In genomic region chr1:91402023-91402422, GRCh38 we compare ENCODE assay signal across 9 cellular contexts. TPM values are rescaled to one million over a fixed set of nuclear protein-coding genes. Genes with fewer than 3 reads are reported as not detected.
DNase-seq lines count a peak whose midpoint lies in the region; ATAC-seq and TF ChIP-seq lines count a peak whose summit lies in the region.
"Had no signal": no experiment of that assay in that cellular context is flagged by ENCODE, and none has a peak within 500 bp of the region (broad histone marks: within the 10 kb centered on the region; RNA-seq: fewer than 3 reads in every experiment).

No MANE protein-coding gene starts in this region.

- H3K23ac ChIP-seq in H9 (ENCODE audit: insufficient read length, low read depth, low read length) = no peak overlapping the region

- ATAC-seq in foreskin keratinocyte = no peak
- no peak for ATAC-seq in GM18502 (IDR thresholded peaks at IDR 0.05; ENCODE audit: poor library complexity, unreplicated experiment)
- no peak for ATAC-seq in HG03571 (IDR thresholded peaks at IDR 0.05; ENCODE audit: unreplicated experiment)
- no peak for ATAC-seq in HG02973 (IDR thresholded peaks at IDR 0.05; ENCODE audit: unreplicated experiment)

- no peak overlapping the region for H4K8ac ChIP-seq in H9 (replicated peaks; ENCODE audit: insufficient read length, low read depth, low read length)

- no peaks in the 10 kb centered on the region for H3K36me3 ChIP-seq in OCI-LY7 (ENCODE audit: insufficient read depth, low read length)

- H3K23me2 ChIP-seq in H9 (ENCODE audit: insufficient read length, low read depth, low read length, poor library complexity, severe bottlenecking) = no peaks in the 10 kb centered on the region

- CTCF ChIA-PET in OCI-LY7 (lab: Charles Lee; ENCODE audit: unreplicated experiment) = no interaction called here

- H3K9me3 ChIP-seq in H9 (ENCODE audit: control insufficient read depth, low read depth, low read length) (no peaks in the 10 kb centered on the region), OCI-LY7 (ENCODE audit: low read length) (no peaks in the 10 kb centered on the region)

- H2AFZ ChIP-seq in H9 (ENCODE audit: low read length) (no peak overlapping the region), OCI-LY7 (ENCODE audit: low read length) (no peak overlapping the region)

- POLR2A ChIA-PET in OCI-LY7 (lab: Charles Lee) = no interaction called here

- no peaks in the 10 kb centered on the region for H3K79me1 ChIP-seq in H9 (ENCODE audit: insufficient read depth, low read depth, low read length, poor library complexity, severe bottlenecking)

- no peak overlapping the region for H3K56ac ChIP-seq in H9 (ENCODE audit: insufficient read length, low read depth, low read length)

- intact Hi-C loops in OCI-LY7 (cut with micrococcal nuclease; ENCODE audit: unreplicated experiment) = loop anchor here (5.0 to 10.0 kb wide), 2 partner anchors 235 to 523 kb away; no protein-coding TSS in a partner anchor

- WGBS in H9 (ENCODE audit: extremely low coverage, insufficient read length, low lambda C conversion rate) = no CpG with 5 or more reads among the region's 3 CpGs

- H3K4ac ChIP-seq in H9 (ENCODE audit: low read depth, low read length) = no peak overlapping the region

- H4K91ac ChIP-seq in H9 (ENCODE audit: insufficient read length, low read depth, low read length) = no peak overlapping the region

- no peak overlapping the region for H3K4me3 ChIP-seq in OCI-LY7 (ENCODE audit: low read depth, low read length, poor library complexity, severe bottlenecking)

- H3K18ac ChIP-seq in H9 (ENCODE audit: insufficient read length, low read depth, low read length) = no peak overlapping the region

- no peak overlapping the region for H3K14ac ChIP-seq in H9 (ENCODE audit: insufficient read depth, low read length)

- H3K9me3 Mint-ChIP-seq in H9 = no peaks in the 10 kb centered on the region
- H3K9me3 Mint-ChIP-seq: central memory CD8-positive, alpha-beta T cell had no signal

- TF ChIP-seq CTCF in H9 (conservative IDR thresholded peaks at IDR 0.05) = peak; percentile 46
- peak; percentile 81 for TF ChIP-seq CTCF in OCI-LY7 (conservative IDR thresholded peaks at IDR 0.05; ENCODE audit: low read length)
- peak; percentile 62 for TF ChIP-seq CTCF in foreskin keratinocyte (conservative IDR thresholded peaks at IDR 0.05)

- no peak overlapping the region for H4K5ac ChIP-seq in H9 (ENCODE audit: insufficient read length, low read depth, low read length)

- BruUV-seq in OCI-LY7 (replicated peaks; lab: Mats Ljungman, UMichigan) = no TSS peak

- no peak overlapping the region for H2BK5ac ChIP-seq in H9 (ENCODE audit: insufficient read length, low read length)

- H3T11ph ChIP-seq in H9 (ENCODE audit: low read length) = no peak overlapping the region

- H2BK120ac ChIP-seq in H9 (ENCODE audit: low read depth, low read length, poor library complexity, severe bottlenecking) = no peak overlapping the region

- H3K27ac ChIP-seq in H9 (ENCODE audit: insufficient read length, low read depth, low read length) (no peak overlapping the region), OCI-LY7 (ENCODE audit: low read depth, low read length, poor library complexity, severe bottlenecking) (no peak overlapping the region), foreskin keratinocyte (no peak overlapping the region)

- no peaks in the 10 kb centered on the region for H3K36me3 Mint-ChIP-seq in H9 (ENCODE audit: insufficient read depth in 1 of 3, low read depth in 3 of 3)

- no peak overlapping the region for H2BK15ac ChIP-seq in H9 (ENCODE audit: low read depth, low read length)

- no peak overlapping the region for H3K9ac ChIP-seq in H9 (ENCODE audit: extremely low read depth, insufficient read length, low read length)

- H3K27ac Mint-ChIP-seq in H9 = no peak overlapping the region

- H3K4me2 ChIP-seq in H9 (ENCODE audit: insufficient read depth, insufficient read length, low read length) (no peak overlapping the region), OCI-LY7 (ENCODE audit: low read length) (no peak overlapping the region; the same call in 1 of the 2 replicates)

- no peaks in the 10 kb centered on the region for H3K27me3 Mint-ChIP-seq in H9 (ENCODE audit: low read depth)

- H2BK20ac ChIP-seq in H9 (ENCODE audit: low read depth, low read length, poor library complexity, severe bottlenecking) = no peak overlapping the region

- no peak overlapping the region for H3K4me3 Mint-ChIP-seq in H9
- H3K4me3 Mint-ChIP-seq: central memory CD8-positive, alpha-beta T cell had no signal

- no peak overlapping the region for H2BK12ac ChIP-seq in H9 (ENCODE audit: insufficient read length, low read depth, low read length)

- H3K79me2 ChIP-seq in H9 (ENCODE audit: insufficient read depth, low read length) (no peaks in the 10 kb centered on the region), OCI-LY7 (ENCODE audit: insufficient read depth, low read depth, low read length) (no peaks in the 10 kb centered on the region)

- peaks cover 5 to 13% of the 10 kb centered on the region in 2 experiments for H3K4me1 Mint-ChIP-seq in H9

- H3K9me2 ChIP-seq in OCI-LY7 (ENCODE audit: insufficient read depth, low read length) = no peaks in the 10 kb centered on the region

- H4K20me1 ChIP-seq in H9 (ENCODE audit: control insufficient read depth, insufficient read depth, insufficient read length) (no peaks in the 10 kb centered on the region), OCI-LY7 (ENCODE audit: insufficient read depth, low read length) (no peaks in the 10 kb centered on the region)

- H3K4me1 ChIP-seq in H9 (ENCODE audit: insufficient read depth, low read length) (no peaks in the 10 kb centered on the region; the same call in 1 of the 2 replicates), OCI-LY7 (ENCODE audit: insufficient read depth, low read length, poor library complexity, severe bottlenecking) (peaks cover 8% of the 10 kb centered on the region), foreskin keratinocyte (no peaks in the 10 kb centered on the region)

- no peaks in the 10 kb centered on the region for H3K27me3 ChIP-seq in H9 (ENCODE audit: insufficient read depth, low read length)
- peaks cover 9% of the 10 kb centered on the region for H3K27me3 ChIP-seq in foreskin keratinocyte

- H2AK5ac ChIP-seq in H9 (ENCODE audit: insufficient read length, low read length) = no peak overlapping the region

- DNase-seq in AG20443 (ENCODE audit: low spot score) = peak; percentile 17
- DNase-seq in H9 = no peak
- DNase-seq in OCI-LY7 (ENCODE audit: low spot score) = peak; percentile 25
- peak in 1 of 2 donors; percentile 15 for DNase-seq in foreskin keratinocyte
- no peak for DNase-seq in MV-4-11 (lab: John Stamatoyannopoulos, UW)

RNA-seq across cellular contexts. Expression of gene HFM1, which starts 2.6 kb away (rescaled TPM):
- total RNA-seq in H9 (2021) (2.1 and 2.4 TPM in 2 replicates), OCI-LY7 (2022) (1.4 and 1.6 TPM in 2 replicates), foreskin keratinocyte (0.04 and 0.20 TPM in 2 replicates)
- total RNA-seq in OCI-LY7 (2014; rRNA removed; shearing (Covaris generic)) = 0.41 and 1.3 TPM in 2 replicates
- not detected in 2 replicates for polyA plus RNA-seq in foreskin keratinocyte

Comparison
In these comparisons a context has a peak if more than half of its experiments do, and no peak if none do; other contexts are left out.
1. DNase-seq: peak in AG20443 (single experiment) and OCI-LY7 (single experiment); none in H9 (single experiment) and MV-4-11 (single experiment).
2. Peak in every context shown above with its lines, with median percentiles within 50 percentile points of each other: CTCF ChIP-seq.